In the genomic region with DNA sequence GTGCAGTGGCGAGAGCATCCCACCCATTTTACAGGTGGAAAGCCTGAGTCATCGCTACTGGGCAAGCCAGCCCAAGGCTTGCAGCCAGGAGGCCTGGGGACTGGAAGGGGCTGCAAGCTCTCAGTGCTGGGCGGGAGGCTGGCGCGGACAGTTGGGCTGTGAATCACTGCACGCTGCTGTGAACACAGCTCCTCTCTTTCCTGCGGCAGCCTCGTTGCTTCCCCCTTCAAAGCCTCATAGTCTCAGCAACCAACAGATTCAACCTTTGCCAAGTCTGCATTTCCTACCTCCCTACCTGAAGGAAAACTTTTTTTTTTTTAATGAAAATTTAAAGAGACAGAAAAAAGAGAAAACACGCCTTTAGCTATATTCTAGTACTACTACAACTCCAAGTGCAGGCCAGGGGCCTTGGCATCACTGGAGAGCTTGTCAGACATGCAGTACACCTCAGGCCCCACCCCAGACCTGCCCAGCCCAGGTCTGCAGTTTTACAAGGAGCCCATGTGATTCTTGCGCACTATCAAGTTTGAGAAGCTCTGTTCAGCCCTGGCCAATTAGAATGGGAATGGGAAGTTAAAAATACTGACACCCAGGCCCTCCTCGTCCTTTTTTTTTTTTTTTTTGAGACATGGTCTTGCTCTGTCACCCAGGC, we compare ENCODE assay signal across 8 cellular contexts.
DNase-seq lines count a peak whose midpoint lies in the region; ATAC-seq, FAIRE-seq and TF ChIP-seq lines count a peak whose summit lies in the region.

No MANE protein-coding gene starts in this region.

- H3K4me2 ChIP-seq in astrocyte (ENCODE audit: low read length), result peak overlapping the region; percentile 80

- peaks cover 72% of the 10 kb centered on the region for H3K36me3 Mint-ChIP-seq in activated CD8-positive, alpha-beta memory T cell treated with anti-CD3 and anti-CD28 coated beads, Interleukin-2, amount 10 ng/mL, durations not matched to agents 7 days and 5 days
- peaks cover 10% of the 10 kb centered on the region for H3K36me3 Mint-ChIP-seq in astrocyte (ENCODE audit: low read depth, unreplicated experiment)

- H3K79me2 ChIP-seq in astrocyte (ENCODE audit: insufficient read depth, low read length), result no peaks in the 10 kb centered on the region

- TF ChIP-seq CTCF in astrocyte (IDR thresholded peaks at IDR 0.05; ENCODE audit: insufficient read depth, low read depth, low read length) (no peak), upper lobe of right lung (IDR thresholded peaks at IDR 0.05) (no peak), D721Med (IDR thresholded peaks at IDR 0.05; ENCODE audit: insufficient read depth, missing control alignments) (no peak)

- intact Hi-C loops in upper lobe of right lung (cut with DNase I), result no loop called here

- peak overlapping the region; percentile 72 for H3K9ac ChIP-seq in astrocyte (ENCODE audit: low read length)

- H3K4me1 ChIP-seq in astrocyte (ENCODE audit: insufficient read depth, low read length) (peaks cover 18% of the 10 kb centered on the region), upper lobe of right lung (peaks cover 13% of the 10 kb centered on the region)

- H3K27me3 Mint-ChIP-seq in activated CD8-positive, alpha-beta memory T cell treated with anti-CD3 and anti-CD28 coated beads, Interleukin-2, amount 10 ng/mL, durations not matched to agents 7 days and 5 days, result no peaks in the 10 kb centered on the region
- H3K27me3 Mint-ChIP-seq in astrocyte (ENCODE audit: low read depth, unreplicated experiment), result no peaks in the 10 kb centered on the region

- no peaks in the 10 kb centered on the region for H3K36me3 ChIP-seq in astrocyte (ENCODE audit: insufficient read depth, low read length)
- no peaks in the 10 kb centered on the region for H3K36me3 ChIP-seq in upper lobe of right lung

- H2AFZ ChIP-seq in astrocyte (ENCODE audit: low read depth, low read length), result no peak overlapping the region

- peaks cover 2% of the 10 kb centered on the region for H3K9me3 Mint-ChIP-seq in activated CD8-positive, alpha-beta memory T cell treated with anti-CD3 and anti-CD28 coated beads, Interleukin-2, amount 10 ng/mL, durations not matched to agents 7 days and 5 days (ENCODE audit: low read depth)
- peaks cover 2% of the 10 kb centered on the region for H3K9me3 Mint-ChIP-seq in astrocyte (ENCODE audit: unreplicated experiment)

- H3K4me1 Mint-ChIP-seq in activated CD8-positive, alpha-beta memory T cell treated with anti-CD3 and anti-CD28 coated beads, Interleukin-2, amount 10 ng/mL, durations not matched to agents 7 days and 5 days, result peaks cover 27% of the 10 kb centered on the region
- peaks cover 9% of the 10 kb centered on the region for H3K4me1 Mint-ChIP-seq in astrocyte (ENCODE audit: low read depth, unreplicated experiment)

- CTCF ChIA-PET in activated CD8-positive, alpha-beta memory T cell treated with anti-CD3 and anti-CD28 coated beads, Interleukin-2, amount 10 ng/mL, durations not matched to agents 7 days and 5 days (lab: Charles Lee), result interaction anchor here (0.7 to 1.3 kb wide), 2 partner anchors 13 to 667 kb away, joined by 3 read pairs; no protein-coding TSS in a partner anchor

- DNase-seq in activated CD8-positive, alpha-beta memory T cell treated with anti-CD3 and anti-CD28 coated beads, Interleukin-2, amount 10 ng/mL, durations not matched to agents 7 days and 5 days, result no peak
- DNase-seq in activated CD8-positive, alpha-beta memory T cell treated with anti-CD3 and anti-CD28 coated beads, Interleukin-2, amount 50 U/mL, for 4 hours, result no peak
- peak; percentile 87 for DNase-seq in astrocyte (ENCODE audit: low read depth)
- DNase-seq in kidney tubule cell (ENCODE audit: low spot score), result peak; percentile 94
- DNase-seq in upper lobe of right lung, result no peak
- no peak for DNase-seq in D721Med (ENCODE audit: insufficient read length, low spot score)
- no peak for DNase-seq in hippocampal formation (lab: John Stamatoyannopoulos, UW)

- ATAC-seq in activated CD8-positive, alpha-beta memory T cell treated with anti-CD3 and anti-CD28 coated beads, Interleukin-2, amount 10 ng/mL, durations not matched to agents 7 days and 5 days, result no peak
- no peak for ATAC-seq in upper lobe of right lung
- ATAC-seq in GM19023 (IDR thresholded peaks at IDR 0.05; ENCODE audit: unreplicated experiment), result no peak

- H3K27ac Mint-ChIP-seq in activated CD8-positive, alpha-beta memory T cell treated with anti-CD3 and anti-CD28 coated beads, Interleukin-2, amount 10 ng/mL, durations not matched to agents 7 days and 5 days, result peak overlapping the region; percentile 62
- peak overlapping the region; percentile 34 for H3K27ac Mint-ChIP-seq in astrocyte (ENCODE audit: unreplicated experiment)

- H4K20me1 ChIP-seq in astrocyte (ENCODE audit: insufficient read depth, low read length), result no peaks in the 10 kb centered on the region

- H3K9me3 ChIP-seq in astrocyte (ENCODE audit: insufficient read depth, low read depth, low read length), result no peaks in the 10 kb centered on the region
- H3K9me3 ChIP-seq in upper lobe of right lung, result no peaks in the 10 kb centered on the region

- FAIRE-seq in astrocyte (lab: Jason Lieb, UNC) (no peak), D721Med (lab: Jason Lieb, UNC) (no peak)

- peak overlapping the region; percentile 83 for H3K27ac ChIP-seq in astrocyte (ENCODE audit: low read depth, low read length)
- peak overlapping the region; percentile 37 for H3K27ac ChIP-seq in upper lobe of right lung

- H3K4me3 Mint-ChIP-seq in activated CD8-positive, alpha-beta memory T cell treated with anti-CD3 and anti-CD28 coated beads, Interleukin-2, amount 10 ng/mL, durations not matched to agents 7 days and 5 days, result no peak overlapping the region
- no peak overlapping the region for H3K4me3 Mint-ChIP-seq in astrocyte (ENCODE audit: unreplicated experiment)

- no peaks in the 10 kb centered on the region for H3K27me3 ChIP-seq in astrocyte (ENCODE audit: insufficient read depth, low read length)
- H3K27me3 ChIP-seq in upper lobe of right lung, result no peaks in the 10 kb centered on the region

- H3K4me3 ChIP-seq in astrocyte (ENCODE audit: insufficient read depth, low read depth, low read length) (no peak overlapping the region), upper lobe of right lung (no peak overlapping the region)

Comparison
In these comparisons a context has a peak if more than half of its experiments do, and no peak if none do; other contexts are left out.
1. DNase-seq: peak in astrocyte (single experiment) and kidney tubule cell (single experiment); none in activated CD8-positive, alpha-beta memory T cell treated with anti-CD3 and anti-CD28 coated beads, Interleukin-2, amount 10 ng/mL, durations not matched to agents 7 days and 5 days (single experiment), activated CD8-positive, alpha-beta memory T cell treated with anti-CD3 and anti-CD28 coated beads, Interleukin-2, amount 50 U/mL, for 4 hours (single experiment), upper lobe of right lung (single experiment), D721Med (single experiment) and hippocampal formation (0 of 2).